In genomic region chr9:110531776-110532175, GRCh38 we compare ENCODE assay signal across 27 cellular contexts. TPM values are rescaled to one million over a fixed set of nuclear protein-coding genes. Genes with fewer than 3 reads are reported as not detected.
DNase-seq lines count a peak whose midpoint lies in the region; ATAC-seq and TF ChIP-seq lines count a peak whose summit lies in the region.
"Had no signal": no experiment of that assay in that cellular context is flagged by ENCODE, and none has a peak within 500 bp of the region (broad histone marks: within the 10 kb centered on the region; RNA-seq: fewer than 3 reads in every experiment).

No MANE protein-coding gene starts in this region.

- H3K27ac ChIP-seq in sigmoid colon, result no peak overlapping the region
- H3K27ac ChIP-seq: adrenal gland, epithelial cell of prostate, HL-60, pancreas, right lobe of liver, SK-N-MC, suprapubic skin, vagina had no signal

- DNase-seq in DMS 273 (lab: John Stamatoyannopoulos, UW; ENCODE audit: unreplicated experiment) (peak; percentile 88), HS-5 (ENCODE audit: low read depth) (peak; percentile 38), amniotic epithelial cell (ENCODE audit: low read depth) (peak; percentile 63), foreskin fibroblast (peak; percentile 51 to 75), sigmoid colon (no peak)
- DNase-seq in activated CD4-positive, alpha-beta T cell treated with anti-CD3 and anti-CD28 coated beads, Interleukin-2, amount 50 U/mL, for 48 hours, result no peak
- DNase-seq: activated CD4-positive, alpha-beta memory T cell treated with anti-CD3 and anti-CD28 coated beads for 36 hours; activated effector memory CD4-positive, alpha-beta T cell treated with anti-CD3 and anti-CD28 coated beads, Interleukin-2, amount 50 U/mL, for 16 hours; adrenal gland; CD4-positive, alpha-beta memory T cell; DMS53; kidney glomerular epithelial cell; naive thymus-derived CD8-positive, alpha-beta T cell; NCI-H1930; NCI-H510A; pancreas; right lobe of liver had no signal

- H3K36me3 ChIP-seq in sigmoid colon, result no peaks in the 10 kb centered on the region
- H3K36me3 ChIP-seq: adrenal gland, pancreas, right lobe of liver, suprapubic skin, vagina had no signal

- intact Hi-C loops in sigmoid colon (cut with DNase I), result no loop called here

- no peaks in the 10 kb centered on the region for H3K27me3 ChIP-seq in sigmoid colon
- H3K27me3 ChIP-seq: adrenal gland, pancreas, right lobe of liver, suprapubic skin, vagina had no signal

- ATAC-seq in HG02798 (IDR thresholded peaks at IDR 0.05; ENCODE audit: poor library complexity, unreplicated experiment) (no peak), HG02870 (IDR thresholded peaks at IDR 0.05; ENCODE audit: unreplicated experiment) (no peak)
- ATAC-seq: HCT116; naive thymus-derived CD8-positive, alpha-beta T cell; pancreas; right lobe of liver; WTC11 had no signal

- H3K4me1 ChIP-seq in sigmoid colon, result peaks cover 0 to 12% (median 7%) of the 10 kb centered on the region in 4 donors
- H3K4me1 ChIP-seq: pancreas, right lobe of liver, vagina had no signal

- no peaks in the 10 kb centered on the region for H3K9me3 ChIP-seq in sigmoid colon
- H3K9me3 ChIP-seq: adrenal gland, pancreas, right lobe of liver, suprapubic skin, vagina had no signal

- H3K4me3 ChIP-seq in foreskin fibroblast (ENCODE audit: low read depth in 1 of 2, low read length in 2 of 2) (no peak overlapping the region), sigmoid colon (no peak overlapping the region)
- H3K4me3 ChIP-seq: adrenal gland, pancreas, right lobe of liver, SK-N-MC, suprapubic skin, vagina had no signal

- TF ChIP-seq CTCF in foreskin fibroblast (IDR thresholded peaks at IDR 0.05; ENCODE audit: low read depth, low read length) (no peak), sigmoid colon (IDR thresholded peaks at IDR 0.05) (no peak)

- TF ChIP-seq POLR2A in sigmoid colon (IDR thresholded peaks at IDR 0.05), result no peak

- no peak for TF ChIP-seq EP300 in sigmoid colon (IDR thresholded peaks at IDR 0.05)

RNA-seq across cellular contexts. Expression of gene SVEP1, which starts 47.8 kb away (rescaled TPM):
- 10 to 100 TPM; 24.3 to 77.5 (median 52.4) TPM for total RNA-seq in sigmoid colon
- polyA plus RNA-seq in sigmoid colon, result 1 to 10 TPM in 2 of 3 donors, under 1 TPM in 1; 0.23 to 2.9 (median 2.4) TPM
- total RNA-seq: activated CD4-positive, alpha-beta memory T cell treated with anti-CD3 and anti-CD28 coated beads for 36 hours; CD4-positive, alpha-beta memory T cell; naive thymus-derived CD8-positive, alpha-beta T cell had no signal
- polyA plus RNA-seq: CD4-positive, alpha-beta memory T cell; IgD-negative memory B cell; naive thymus-derived CD8-positive, alpha-beta T cell had no signal

Comparison
In these comparisons a context has a peak if more than half of its experiments do, and no peak if none do; other contexts are left out.
1. DNase-seq: peak in DMS 273 (single experiment), HS-5 (single experiment), amniotic epithelial cell (single experiment) and foreskin fibroblast (2 of 2); none in activated CD4-positive, alpha-beta T cell treated with anti-CD3 and anti-CD28 coated beads, Interleukin-2, amount 50 U/mL, for 48 hours (0 of 2) and sigmoid colon (single experiment).